ENCODE assay signal across 10 cellular contexts in the genomic region with DNA sequence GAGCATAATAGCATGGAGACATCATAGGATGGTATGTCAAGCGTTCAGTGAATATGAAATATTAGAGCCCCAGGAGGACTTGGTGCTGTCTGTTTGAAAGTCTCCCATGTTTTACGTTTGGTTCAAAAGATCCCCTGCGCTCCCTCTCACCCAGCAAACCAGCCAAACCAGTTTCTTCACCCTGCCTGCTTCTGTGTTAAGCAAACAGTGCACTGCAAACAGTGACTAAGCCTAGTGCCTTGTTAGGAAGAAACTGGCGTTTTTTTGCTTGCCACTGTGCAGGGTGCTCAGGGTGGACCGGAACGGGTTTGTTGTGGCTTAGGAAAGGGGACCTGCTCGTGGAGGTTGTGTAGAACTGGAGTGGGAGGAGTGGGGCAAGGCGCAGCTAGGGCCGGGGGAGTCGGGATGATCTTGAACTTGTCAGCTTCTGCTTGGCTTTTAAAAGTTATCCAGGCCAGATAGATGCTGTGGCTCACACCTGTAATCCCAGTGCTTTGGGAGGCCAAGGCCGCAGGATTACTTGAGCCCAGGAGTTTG. TPM values are rescaled to one million over a fixed set of nuclear protein-coding genes. Genes with fewer than 3 reads are reported as not detected.
DNase-seq lines count a peak whose midpoint lies in the region; ATAC-seq and TF ChIP-seq lines count a peak whose summit lies in the region.
"Had no signal": no experiment of that assay in that cellular context is flagged by ENCODE, and none has a peak within 500 bp of the region (broad histone marks: within the 10 kb centered on the region; RNA-seq: fewer than 3 reads in every experiment).

No MANE protein-coding gene starts in this region.

- H3F3A ChIP-seq in smooth muscle cell (ENCODE audit: low read depth) (no peaks in the 10 kb centered on the region), neural progenitor cell (ENCODE audit: low read depth) (peaks cover 7% of the 10 kb centered on the region)

- peaks cover 10% of the 10 kb centered on the region for H3K27me3 Mint-ChIP-seq in neural progenitor cell (ENCODE audit: insufficient read depth, low read depth)
- H3K27me3 Mint-ChIP-seq: central memory CD8-positive, alpha-beta T cell had no signal

- H3K4me3 ChIP-seq in HUES6 (ENCODE audit: low read depth, low read length) (peak overlapping the region; percentile 17), iPS-18a (ENCODE audit: low read length) (peak overlapping the region; percentile 26), smooth muscle cell (no peak overlapping the region), neural progenitor cell (no peak overlapping the region)

- H3K4me1 Mint-ChIP-seq in neural progenitor cell, result peaks cover 14% of the 10 kb centered on the region
- H3K4me1 Mint-ChIP-seq: central memory CD8-positive, alpha-beta T cell had no signal

- 42% methylated on average over 11 of the region's 11 CpGs for WGBS in smooth muscle cell (ENCODE audit: low lambda C conversion rate)

- ATAC-seq in GM19467 (IDR thresholded peaks at IDR 0.05; ENCODE audit: unreplicated experiment) (no peak), HG02623 (IDR thresholded peaks at IDR 0.05; ENCODE audit: unreplicated experiment) (no peak)
- ATAC-seq: activated CD8-positive, alpha-beta T cell treated with anti-CD3 and anti-CD28 coated beads for 36 hours had no signal

- H2AFZ ChIP-seq in smooth muscle cell (ENCODE audit: low read depth) (no peak overlapping the region), neural progenitor cell (replicated peaks) (no peak overlapping the region)

- H3K9me3 Mint-ChIP-seq in neural progenitor cell, result no peaks in the 10 kb centered on the region
- H3K9me3 Mint-ChIP-seq: activated CD8-positive, alpha-beta T cell treated with anti-CD3 and anti-CD28 coated beads for 36 hours; central memory CD8-positive, alpha-beta T cell had no signal

- H3K36me3 ChIP-seq in HUES6 (ENCODE audit: control insufficient read depth, insufficient read depth, low read length) (peaks cover 25% of the 10 kb centered on the region; the same call in 1 of the 2 replicates), iPS-18a (ENCODE audit: control insufficient read depth, low read depth, low read length) (peaks cover 22% of the 10 kb centered on the region), smooth muscle cell (ENCODE audit: low read depth) (no peaks in the 10 kb centered on the region), neural progenitor cell (no peaks in the 10 kb centered on the region)

- H3K4me2 ChIP-seq in smooth muscle cell (peak overlapping the region; percentile 16), neural progenitor cell (no peak overlapping the region)

- H3K4me1 ChIP-seq in HUES6 (ENCODE audit: control insufficient read depth, insufficient read depth, low read length) (peaks cover 48% of the 10 kb centered on the region), iPS-18a (ENCODE audit: control insufficient read depth, low read depth, low read length) (peaks cover 29% of the 10 kb centered on the region), smooth muscle cell (ENCODE audit: low read depth) (peaks cover 6% of the 10 kb centered on the region), neural progenitor cell (peaks cover 7% of the 10 kb centered on the region)

- DNase-seq in NCI-H69 (lab: John Stamatoyannopoulos, UW) (peak; percentile 59), smooth muscle cell (lab: John Stamatoyannopoulos, UW; ENCODE audit: unreplicated experiment) (no peak), NCI-H1694 treated with DMSO at 0.1 percent for 48 hours (lab: John Stamatoyannopoulos, UW) (no peak), neural progenitor cell (ENCODE audit: low spot score) (no peak)
- DNase-seq: activated CD8-positive, alpha-beta T cell treated with anti-CD3 and anti-CD28 coated beads for 36 hours had no signal

- H3K27ac ChIP-seq in HUES6 (ENCODE audit: low read depth, low read length) (peak overlapping the region; percentile 49; the same call in 1 of the 2 replicates), iPS-18a (ENCODE audit: low read length) (no peak overlapping the region), smooth muscle cell (ENCODE audit: low read depth) (peak overlapping the region; percentile 79), neural progenitor cell (no peak overlapping the region)

- no peak overlapping the region for H3K27ac Mint-ChIP-seq in neural progenitor cell
- H3K27ac Mint-ChIP-seq: activated CD8-positive, alpha-beta T cell treated with anti-CD3 and anti-CD28 coated beads for 36 hours had no signal

- H3K9ac ChIP-seq in HUES6 (ENCODE audit: low read length) (no peak overlapping the region), iPS-18a (ENCODE audit: low read length) (peak overlapping the region; percentile 29), smooth muscle cell (ENCODE audit: low read depth) (no peak overlapping the region), neural progenitor cell (no peak overlapping the region)

- no peak overlapping the region for H3K4me3 Mint-ChIP-seq in neural progenitor cell
- H3K4me3 Mint-ChIP-seq: activated CD8-positive, alpha-beta T cell treated with anti-CD3 and anti-CD28 coated beads for 36 hours; central memory CD8-positive, alpha-beta T cell had no signal

- no peaks in the 10 kb centered on the region for H3K27me3 ChIP-seq in HUES6 (ENCODE audit: control insufficient read depth, insufficient read depth, low read length)
- no peaks in the 10 kb centered on the region for H3K27me3 ChIP-seq in iPS-18a (ENCODE audit: control insufficient read depth, insufficient read depth, low read length)
- no peaks in the 10 kb centered on the region for H3K27me3 ChIP-seq in smooth muscle cell (ENCODE audit: low read depth)
- no peaks in the 10 kb centered on the region for H3K27me3 ChIP-seq in neural progenitor cell

- H3K36me3 Mint-ChIP-seq in neural progenitor cell, result no peaks in the 10 kb centered on the region

- H3K9me3 ChIP-seq in HUES6 (ENCODE audit: control insufficient read depth, insufficient read depth, low read depth, low read length) (no peaks in the 10 kb centered on the region), iPS-18a (ENCODE audit: control insufficient read depth, low read depth, low read length) (no peaks in the 10 kb centered on the region), smooth muscle cell (replicated peaks; ENCODE audit: low read depth) (no peaks in the 10 kb centered on the region), neural progenitor cell (ENCODE audit: low read depth) (no peaks in the 10 kb centered on the region)

- H4K20me1 ChIP-seq in smooth muscle cell (ENCODE audit: low read depth), result peaks cover 9% of the 10 kb centered on the region
- H4K20me1 ChIP-seq in neural progenitor cell (ENCODE audit: low read depth), result no peaks in the 10 kb centered on the region

- TF ChIP-seq CTCF in smooth muscle cell (IDR thresholded peaks at IDR 0.05; ENCODE audit: borderline replicate concordance, insufficient read depth, poor library complexity, severe bottlenecking) (no peak), neural progenitor cell (IDR thresholded peaks at IDR 0.05) (no peak)

- H3K79me2 ChIP-seq in smooth muscle cell (ENCODE audit: low read depth), result peaks cover 9% of the 10 kb centered on the region
- H3K79me2 ChIP-seq in neural progenitor cell (ENCODE audit: low read depth), result no peaks in the 10 kb centered on the region

RNA-seq across cellular contexts. Expression of a gene that starts 7.7 kb away (rescaled TPM):
- total RNA-seq in smooth muscle cell, result 44.3 and 45.8 TPM in 2 replicates
- 4.7 and 28.0 TPM in 2 replicates for polyA plus RNA-seq in smooth muscle cell
- total RNA-seq in neural progenitor cell (ENCODE audit: low replicate concordance), result 1.9 and 3.3 TPM in 2 replicates

Comparison
In these comparisons a context has a peak if more than half of its experiments do, and no peak if none do; other contexts are left out.
1. H3K27ac ChIP-seq: peak in HUES6 (single experiment) and smooth muscle cell (single experiment); none in iPS-18a (single experiment) and neural progenitor cell (single experiment).
2. H3K4me3 ChIP-seq: peak in HUES6 (single experiment) and iPS-18a (single experiment); none in smooth muscle cell (single experiment) and neural progenitor cell (single experiment).
3. RNA of a gene that starts 7.7 kb away (total RNA-seq): 44.3 to 45.8 TPM in smooth muscle cell; 1.9 to 3.3 TPM in neural progenitor cell; every median in the first group is over 10 times any median in the second.